ENCODE assay signal across 9 cellular contexts in genomic region chrX:9829308-9830267, GRCh38. TPM values are rescaled to one million over a fixed set of nuclear protein-coding genes. Genes with fewer than 3 reads are reported as not detected.
DNase-seq lines count a peak whose midpoint lies in the region; ATAC-seq and TF ChIP-seq lines count a peak whose summit lies in the region.
"Had no signal": no experiment of that assay in that cellular context is flagged by ENCODE, and none has a peak within 500 bp of the region (broad histone marks: within the 10 kb centered on the region; RNA-seq: fewer than 3 reads in every experiment).

No MANE protein-coding gene starts in this region.

- H3K18ac ChIP-seq in mesendoderm (ENCODE audit: low read length) = no peak overlapping the region

- no peaks in the 10 kb centered on the region for H3K36me3 ChIP-seq in mesendoderm (ENCODE audit: control insufficient read depth, insufficient read depth, low read length)

- H3K27ac Mint-ChIP-seq in activated naive CD4-positive, alpha-beta T cell treated with anti-CD3 and anti-CD28 coated beads, Interleukin-2, amount 50 U/mL, for 72 hours = no peak overlapping the region
- H3K27ac Mint-ChIP-seq: T-helper 1 cell treated with Interleukin-12 subunit alpha and Interleukin-12 subunit beta and Interleukin-4 antibody, amounts not matched to agents 30 μg/mL and 1 μg/mL, for 36 hours had no signal

- H4K8ac ChIP-seq in mesendoderm (ENCODE audit: low read depth, low read length) = no peak overlapping the region

- DNase-seq in stimulated activated CD4-positive, alpha-beta T cell treated with anti-CD3 and anti-CD28 coated beads, Interleukin-15, amount 100 ng/mL, for 48 hours (ENCODE audit: low read depth in 2 of 2) = peak; percentile 9 to 27
- no peak for DNase-seq in stimulated activated CD4-positive, alpha-beta T cell treated with anti-CD3 and anti-CD28 coated beads, Interleukin-4, amount 100 ng/mL, for 4 hours
- peak in 1 of 2 donors; percentile 21 for DNase-seq in activated naive CD4-positive, alpha-beta T cell treated with anti-CD3 and anti-CD28 coated beads, Interleukin-2, amount 50 U/mL, for 72 hours (ENCODE audit: low spot score in 2 of 2)
- no peak for DNase-seq in activated effector memory CD4-positive, alpha-beta T cell treated with anti-CD3 and anti-CD28 coated beads, Interleukin-2, amount 50 U/mL, for 16 hours
- DNase-seq in DMS53 (lab: John Stamatoyannopoulos, UW) (no peak), dorsolateral prefrontal cortex (no peak), mesendoderm (no peak)

- no peak overlapping the region for H3K4me2 ChIP-seq in mesendoderm (ENCODE audit: low read length)

- ATAC-seq in HG03135 (IDR thresholded peaks at IDR 0.05; ENCODE audit: unreplicated experiment) = peak; percentile 82
- peak; percentile 89 to 96 for ATAC-seq in activated naive CD4-positive, alpha-beta T cell treated with anti-CD3 and anti-CD28 coated beads, Interleukin-2, amount 50 U/mL, for 72 hours

- intact Hi-C loops in dorsolateral prefrontal cortex (cut with DNase I) = no loop called here

- WGBS in mesendoderm (ENCODE audit: extremely low coverage, insufficient coverage, low lambda C conversion rate) = no CpG with 5 or more reads among the region's 14 CpGs

- H3K4me3 ChIP-seq in dorsolateral prefrontal cortex (no peak overlapping the region), mesendoderm (ENCODE audit: low read length) (no peak overlapping the region)

- peaks cover 3% of the 10 kb centered on the region for H3K79me2 ChIP-seq in mesendoderm (ENCODE audit: control insufficient read depth, insufficient read depth, low read length)

- H3K9me3 Mint-ChIP-seq in activated naive CD4-positive, alpha-beta T cell treated with anti-CD3 and anti-CD28 coated beads, Interleukin-2, amount 50 U/mL, for 72 hours = no peaks in the 10 kb centered on the region
- H3K9me3 Mint-ChIP-seq: T-helper 1 cell treated with Interleukin-12 subunit alpha and Interleukin-12 subunit beta and Interleukin-4 antibody, amounts not matched to agents 30 μg/mL and 1 μg/mL, for 36 hours had no signal

- no peaks in the 10 kb centered on the region for H3K79me1 ChIP-seq in mesendoderm (ENCODE audit: low read length)

- H2AK5ac ChIP-seq in mesendoderm (ENCODE audit: low read length) = no peak overlapping the region

- H3K23ac ChIP-seq in mesendoderm (ENCODE audit: low read length) = no peak overlapping the region

- no peak overlapping the region for H4K5ac ChIP-seq in mesendoderm (ENCODE audit: low read length)

- no peak overlapping the region for H2BK120ac ChIP-seq in mesendoderm (ENCODE audit: low read depth, low read length)

- no peak for TF ChIP-seq CTCF in dorsolateral prefrontal cortex (IDR thresholded peaks at IDR 0.05 in 54 of 56, conservative IDR thresholded peaks at IDR 0.05 in 2 of 56; ENCODE audit: low read depth in 1 of 56, partially characterized antibody in 56 of 56)

- H3K27ac ChIP-seq in dorsolateral prefrontal cortex = no peak overlapping the region
- no peak overlapping the region for H3K27ac ChIP-seq in mesendoderm (ENCODE audit: low read depth, low read length)

- H2BK5ac ChIP-seq in mesendoderm (ENCODE audit: low read length) = no peak overlapping the region

- no peak overlapping the region for H2BK15ac ChIP-seq in mesendoderm (replicated peaks; ENCODE audit: low read depth)

- no peaks in the 10 kb centered on the region for H3K36me3 Mint-ChIP-seq in activated naive CD4-positive, alpha-beta T cell treated with anti-CD3 and anti-CD28 coated beads, Interleukin-2, amount 50 U/mL, for 72 hours

- H3K9ac ChIP-seq in mesendoderm (ENCODE audit: low read length) = no peak overlapping the region

- H3K4me1 ChIP-seq in mesendoderm (ENCODE audit: control insufficient read depth, low read depth, low read length) = peaks cover 6% of the 10 kb centered on the region

- H3K4ac ChIP-seq in mesendoderm (ENCODE audit: low read depth, low read length) = no peak overlapping the region

- H3K27me3 ChIP-seq in dorsolateral prefrontal cortex (peaks cover 0 to 64% (median 9%) of the 10 kb centered on the region in 45 donors), mesendoderm (ENCODE audit: insufficient read depth, low read length, poor library complexity) (no peaks in the 10 kb centered on the region)

- H3K56ac ChIP-seq in mesendoderm (ENCODE audit: low read length) = no peak overlapping the region

RNA-seq across cellular contexts. Expression of gene SHROOM2, which starts 43.4 kb away (rescaled TPM):
- total RNA-seq in activated naive CD4-positive, alpha-beta T cell treated with anti-CD3 and anti-CD28 coated beads, Interleukin-2, amount 50 U/mL, for 72 hours = not detected
- total RNA-seq in dorsolateral prefrontal cortex = 10 to 100 TPM in 119 of 120 experiments, 1 to 10 TPM in 1; 9.3 to 40.1 (median 24.5) TPM
- 6.0 TPM for polyA plus RNA-seq in mesendoderm (2013, experiment 1 of 2)
- polyA plus RNA-seq in mesendoderm (2013, experiment 2 of 2) = 5.9 TPM

Comparison
In these comparisons a context has a peak if more than half of its experiments do, and no peak if none do; other contexts are left out.
1. DNase-seq: peak in stimulated activated CD4-positive, alpha-beta T cell treated with anti-CD3 and anti-CD28 coated beads, Interleukin-15, amount 100 ng/mL, for 48 hours (2 of 2); none in stimulated activated CD4-positive, alpha-beta T cell treated with anti-CD3 and anti-CD28 coated beads, Interleukin-4, amount 100 ng/mL, for 4 hours (0 of 2), activated effector memory CD4-positive, alpha-beta T cell treated with anti-CD3 and anti-CD28 coated beads, Interleukin-2, amount 50 U/mL, for 16 hours (single experiment), DMS53 (single experiment), dorsolateral prefrontal cortex (0 of 10) and mesendoderm (single experiment).
2. RNA of gene SHROOM2, which starts 43.4 kb away (total RNA-seq): 9.3 to 40.1 TPM in dorsolateral prefrontal cortex; not detected in activated naive CD4-positive, alpha-beta T cell treated with anti-CD3 and anti-CD28 coated beads, Interleukin-2, amount 50 U/mL, for 72 hours; every median in the first group is over 10 times any median in the second.